ENCODE assay signal across 13 cellular contexts in genomic region chr5:135207866-135208265, GRCh38.
"Had no signal": no experiment of that assay in that cellular context is flagged by ENCODE, and none has a peak within 500 bp of the region (broad histone marks: within the 10 kb centered on the region; RNA-seq: fewer than 3 reads in every experiment).

No MANE protein-coding gene starts in this region.

- DNase-seq: activated naive CD4-positive, alpha-beta T cell treated with anti-CD3 and anti-CD28 coated beads, Interleukin-2, amount 50 U/mL, for 16 hours; hypothalamus; kidney glomerular epithelial cell; left ventricle myocardium superior; nephron progenitor cell; occipital lobe; spleen; stimulated activated naive CD8-positive, alpha-beta T cell treated with anti-CD3 and anti-CD28 coated beads, Interleukin-15, amount 100 ng/mL, for 72 hours had no signal

- H3K36me3 ChIP-seq: adrenal gland, esophagus muscularis mucosa, spleen had no signal

- H3K27ac Mint-ChIP-seq: activated T-helper 17 cell treated with anti-CD3 and anti-CD28 coated beads, Interleukin-2, amount 50 U/mL, for 72 hours; memory B cell; nephron progenitor cell; stimulated activated naive CD8-positive, alpha-beta T cell treated with anti-CD3 and anti-CD28 coated beads, Interleukin-15, amount 100 ng/mL, for 72 hours; T-helper 2 cell treated with Interferon-gamma antibody and Interleukin-4, amounts not matched to agents 5 μg/mL and 100 μg/mL, for 36 hours had no signal

- H3K4me1 Mint-ChIP-seq: activated T-helper 17 cell treated with anti-CD3 and anti-CD28 coated beads, Interleukin-2, amount 50 U/mL, for 72 hours; memory B cell; stimulated activated naive CD8-positive, alpha-beta T cell treated with anti-CD3 and anti-CD28 coated beads, Interleukin-15, amount 100 ng/mL, for 72 hours had no signal

- H3K27me3 ChIP-seq: adrenal gland, esophagus muscularis mucosa had no signal

- ATAC-seq: activated T-helper 17 cell treated with anti-CD3 and anti-CD28 coated beads, Interleukin-2, amount 50 U/mL, for 72 hours; stimulated activated naive CD8-positive, alpha-beta T cell treated with anti-CD3 and anti-CD28 coated beads, Interleukin-15, amount 100 ng/mL, for 72 hours had no signal

- H3K4me3 ChIP-seq: adrenal gland, esophagus muscularis mucosa, spleen had no signal

- H3K4me3 Mint-ChIP-seq: activated T-helper 17 cell treated with anti-CD3 and anti-CD28 coated beads, Interleukin-2, amount 50 U/mL, for 72 hours; memory B cell; nephron progenitor cell; stimulated activated naive CD8-positive, alpha-beta T cell treated with anti-CD3 and anti-CD28 coated beads, Interleukin-15, amount 100 ng/mL, for 72 hours; T-helper 2 cell treated with Interferon-gamma antibody and Interleukin-4, amounts not matched to agents 5 μg/mL and 100 μg/mL, for 36 hours had no signal

- H3K9me3 Mint-ChIP-seq: activated T-helper 17 cell treated with anti-CD3 and anti-CD28 coated beads, Interleukin-2, amount 50 U/mL, for 72 hours had no signal
